In the genomic region with DNA sequence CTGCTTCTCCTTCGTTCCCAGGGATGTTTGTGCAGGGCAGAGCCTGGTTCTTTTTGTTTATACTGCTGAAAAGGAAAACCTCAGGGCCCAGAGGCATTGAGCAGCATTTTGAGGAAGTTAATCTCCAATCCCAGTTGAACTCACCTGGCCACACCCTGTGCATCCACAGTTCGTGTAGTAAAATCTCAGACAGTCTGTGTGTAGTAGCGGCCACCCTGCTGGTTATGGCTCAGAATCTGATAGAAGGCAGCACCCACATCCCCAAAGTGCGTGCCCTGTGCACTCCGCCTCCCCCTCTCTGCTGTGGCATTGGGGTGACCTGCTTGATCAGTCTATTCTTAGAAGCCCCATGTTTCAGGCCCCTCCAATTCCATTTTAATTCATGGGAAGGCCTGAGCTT, we compare ENCODE assay signal across 1 cellular context.
TF ChIP-seq lines count a peak whose summit lies in the region.

No MANE protein-coding gene starts in this region.

TF ChIP-seq in HCT116, 20 proteins besides CTCF, POLR2A, EP300 and RAD21 (continued from another document):
- TF ChIP-seq EZH2 (IDR thresholded peaks at IDR 0.05) (no peak), SIN3A (IDR thresholded peaks at IDR 0.05; ENCODE audit: low read depth) (no peak)
